Comparison of ENCODE assay signal across 16 cellular contexts in genomic region chr20:38222923-38223742, GRCh38. TPM values are rescaled to one million over a fixed set of nuclear protein-coding genes. Genes with fewer than 3 reads are reported as not detected.
DNase-seq lines count a peak whose midpoint lies in the region; ATAC-seq and TF ChIP-seq lines count a peak whose summit lies in the region.
"Had no signal": no experiment of that assay in that cellular context is flagged by ENCODE, and none has a peak within 500 bp of the region (broad histone marks: within the 10 kb centered on the region; RNA-seq: fewer than 3 reads in every experiment).

No MANE protein-coding gene starts in this region.

- ATAC-seq in natural killer cell, result no peak
- ATAC-seq in natural killer cell treated with Interleukin-12 subunit alpha and Interleukin-12 subunit beta and Interleukin-15 and Interleukin-18, amount 100 ng/mL, for 72 hours, result no peak
- no peak for ATAC-seq in T-helper 17 cell
- no peak for ATAC-seq in HG02981 (IDR thresholded peaks at IDR 0.05; ENCODE audit: unreplicated experiment)
- ATAC-seq: activated CD4-positive, CD25-positive, alpha-beta regulatory T cell treated with anti-CD3 and anti-CD28 coated beads, Interleukin-2, amount 50 U/mL, for 24 hours had no signal

- H4K20me1 ChIP-seq in osteoblast (ENCODE audit: insufficient read depth, low read length), result no peaks in the 10 kb centered on the region

- no peak overlapping the region for H3K27ac ChIP-seq in osteoblast (ENCODE audit: low read depth, low read length)
- H3K27ac ChIP-seq: adrenal gland, psoas muscle, skin epidermis, thyroid gland had no signal

- H3K27ac Mint-ChIP-seq in natural killer cell, result peak overlapping the region in 1 of 2 donors; percentile 45
- H3K27ac Mint-ChIP-seq in natural killer cell treated with Interleukin-12 subunit alpha and Interleukin-12 subunit beta and Interleukin-15 and Interleukin-18, amount 100 ng/mL, for 72 hours, result no peak overlapping the region
- H3K27ac Mint-ChIP-seq in T-helper 17 cell, result peak overlapping the region; percentile 69
- H3K27ac Mint-ChIP-seq: activated CD4-positive, alpha-beta memory T cell treated with anti-CD3 and anti-CD28 coated beads, Interleukin-2, amount 10 ng/mL, durations not matched to agents 7 days and 5 days had no signal

- H3K9me3 Mint-ChIP-seq in natural killer cell, result no peaks in the 10 kb centered on the region
- no peaks in the 10 kb centered on the region for H3K9me3 Mint-ChIP-seq in natural killer cell treated with Interleukin-12 subunit alpha and Interleukin-12 subunit beta and Interleukin-15 and Interleukin-18, amount 100 ng/mL, for 72 hours
- H3K9me3 Mint-ChIP-seq: activated CD4-positive, alpha-beta memory T cell treated with anti-CD3 and anti-CD28 coated beads, Interleukin-2, amount 10 ng/mL, durations not matched to agents 7 days and 5 days had no signal

- H3K36me3 Mint-ChIP-seq in natural killer cell (no peaks in the 10 kb centered on the region), T-helper 17 cell (ENCODE audit: low read depth) (no peaks in the 10 kb centered on the region)
- H3K36me3 Mint-ChIP-seq in natural killer cell treated with Interleukin-12 subunit alpha and Interleukin-12 subunit beta and Interleukin-15 and Interleukin-18, amount 100 ng/mL, for 72 hours, result no peaks in the 10 kb centered on the region

- H3K4me1 ChIP-seq in osteoblast (ENCODE audit: insufficient read depth, low read length), result peaks cover 17% of the 10 kb centered on the region
- H3K4me1 ChIP-seq: adrenal gland, psoas muscle had no signal

- no peaks in the 10 kb centered on the region for H3K27me3 ChIP-seq in osteoblast (ENCODE audit: insufficient read depth, low read length)
- H3K27me3 ChIP-seq: adrenal gland, thyroid gland had no signal

- no peaks in the 10 kb centered on the region for H3K27me3 Mint-ChIP-seq in natural killer cell (ENCODE audit: low read depth in 2 of 2)
- peaks cover 0 to 3% of the 10 kb centered on the region in 2 donors for H3K27me3 Mint-ChIP-seq in natural killer cell treated with Interleukin-12 subunit alpha and Interleukin-12 subunit beta and Interleukin-15 and Interleukin-18, amount 100 ng/mL, for 72 hours
- H3K27me3 Mint-ChIP-seq in T-helper 17 cell, result peaks cover 30% of the 10 kb centered on the region

- H3K9me3 ChIP-seq in T-helper 17 cell (ENCODE audit: control insufficient read depth, low read length, poor library complexity, severe bottlenecking) (no peaks in the 10 kb centered on the region), osteoblast (ENCODE audit: low read depth, low read length) (no peaks in the 10 kb centered on the region)
- H3K9me3 ChIP-seq: adrenal gland, psoas muscle, thyroid gland had no signal

- H3K4me2 ChIP-seq in osteoblast (ENCODE audit: insufficient read depth, low read length), result no peak overlapping the region

- DNase-seq in natural killer cell (no peak), T-helper 17 cell (no peak), osteoblast (ENCODE audit: insufficient read length, low spot score, missing footprints) (peak; percentile 53), foreskin fibroblast (no peak), midbrain (lab: John Stamatoyannopoulos, UW) (no peak), AG08396 (ENCODE audit: low spot score) (no peak)
- no peak for DNase-seq in natural killer cell treated with Interleukin-12 subunit alpha and Interleukin-12 subunit beta and Interleukin-15 and Interleukin-18, amount 100 ng/mL, for 72 hours (ENCODE audit: low spot score)

- no peak overlapping the region for H3K4me3 Mint-ChIP-seq in natural killer cell
- no peak overlapping the region for H3K4me3 Mint-ChIP-seq in natural killer cell treated with Interleukin-12 subunit alpha and Interleukin-12 subunit beta and Interleukin-15 and Interleukin-18, amount 100 ng/mL, for 72 hours
- no peak overlapping the region for H3K4me3 Mint-ChIP-seq in T-helper 17 cell
- H3K4me3 Mint-ChIP-seq: activated CD4-positive, alpha-beta memory T cell treated with anti-CD3 and anti-CD28 coated beads, Interleukin-2, amount 10 ng/mL, durations not matched to agents 7 days and 5 days had no signal

- no peak overlapping the region for H3K4me3 ChIP-seq in osteoblast (ENCODE audit: insufficient read depth, low read length)
- H3K4me3 ChIP-seq in foreskin fibroblast (ENCODE audit: low read depth in 1 of 2, low read length in 2 of 2), result no peak overlapping the region
- H3K4me3 ChIP-seq: adrenal gland, psoas muscle, skin epidermis, thyroid gland had no signal

- intact Hi-C loops in natural killer cell (cut with micrococcal nuclease), result loop anchor here (5.0 kb wide), 1 partner anchor 151 kb away; no protein-coding TSS in a partner anchor

- H3K79me2 ChIP-seq in osteoblast (ENCODE audit: insufficient read depth, low read length), result no peaks in the 10 kb centered on the region

- peaks cover under 1% of the 10 kb centered on the region for H3K36me3 ChIP-seq in osteoblast (ENCODE audit: insufficient read depth, low read length)
- H3K36me3 ChIP-seq: adrenal gland, thyroid gland had no signal

- no peak overlapping the region for H2AFZ ChIP-seq in osteoblast (ENCODE audit: low read length)

- peak; percentile 38 for TF ChIP-seq CTCF in natural killer cell (IDR thresholded peaks at IDR 0.05)
- TF ChIP-seq CTCF in osteoblast (IDR thresholded peaks at IDR 0.05; ENCODE audit: extremely low read depth, low read depth, low read length), result no peak
- TF ChIP-seq CTCF in foreskin fibroblast (IDR thresholded peaks at IDR 0.05; ENCODE audit: low read depth, low read length), result no peak

- H3K4me1 Mint-ChIP-seq in natural killer cell, result peaks cover 19 to 23% of the 10 kb centered on the region in 2 donors
- H3K4me1 Mint-ChIP-seq in natural killer cell treated with Interleukin-12 subunit alpha and Interleukin-12 subunit beta and Interleukin-15 and Interleukin-18, amount 100 ng/mL, for 72 hours (ENCODE audit: low read depth in 2 of 2), result peaks cover 0 to 24% of the 10 kb centered on the region in 2 donors
- H3K4me1 Mint-ChIP-seq in T-helper 17 cell, result peaks cover 10% of the 10 kb centered on the region

RNA-seq across cellular contexts. Expression of gene KIAA1755, which starts 37.4 kb away (rescaled TPM):
- not detected for total RNA-seq in natural killer cell
- not detected for total RNA-seq in natural killer cell treated with Interleukin-12 subunit alpha and Interleukin-12 subunit beta and Interleukin-15 and Interleukin-18, amount 100 ng/mL, for 72 hours
- total RNA-seq in T-helper 17 cell, result not detected
- total RNA-seq in osteoblast, result 2.5 and 2.7 TPM in 2 replicates
- total RNA-seq: activated CD4-positive, alpha-beta memory T cell treated with anti-CD3 and anti-CD28 coated beads, Interleukin-2, amount 10 ng/mL, durations not matched to agents 7 days and 5 days; dermis microvascular lymphatic vessel endothelial cell; MCF 10A had no signal

RNA-seq across cellular contexts. Expression of gene TGM2, which starts 58.1 kb away (rescaled TPM):
- under 1 TPM in 2 of 3 donors, not detected in 1; 0.33 TPM for total RNA-seq in natural killer cell
- total RNA-seq in natural killer cell treated with Interleukin-12 subunit alpha and Interleukin-12 subunit beta and Interleukin-15 and Interleukin-18, amount 100 ng/mL, for 72 hours, result 1 to 10 TPM in 1 of 2 donors, under 1 TPM in 1; 0.81 to 2.4 TPM
- total RNA-seq in T-helper 17 cell, result under 1 TPM; 0.37 to 0.76 TPM
- total RNA-seq in osteoblast, result 78.2 and 137 TPM in 2 replicates

Comparison
In these comparisons a context has a peak if more than half of its experiments do, and no peak if none do; other contexts are left out.
1. RNA of gene TGM2, which starts 58.1 kb away (total RNA-seq): 78.2 to 137 TPM in osteoblast; 0.81 to 2.4 TPM in natural killer cell treated with Interleukin-12 subunit alpha and Interleukin-12 subunit beta and Interleukin-15 and Interleukin-18, amount 100 ng/mL, for 72 hours, 0.37 to 0.76 TPM in T-helper 17 cell and 0.33 TPM in natural killer cell; every median in the first group is over 10 times any median in the second.